13 cellular contexts compared by ENCODE assay signal in genomic region chr3:100106531-100107155, GRCh38. TPM values are rescaled to one million over a fixed set of nuclear protein-coding genes. Genes with fewer than 3 reads are reported as not detected.
DNase-seq lines count a peak whose midpoint lies in the region; ATAC-seq, FAIRE-seq and TF ChIP-seq lines count a peak whose summit lies in the region.
"Had no signal": no experiment of that assay in that cellular context is flagged by ENCODE, and none has a peak within 500 bp of the region (broad histone marks: within the 10 kb centered on the region; RNA-seq: fewer than 3 reads in every experiment).

No MANE protein-coding gene starts in this region.

- H3K27ac ChIP-seq in A549 (peak overlapping the region in 1 of 2 experiments; percentile 56; a peak in 1 of 6 replicates), WERI-Rb-1 (no peak overlapping the region)

- H3K27me3 ChIP-seq in WERI-Rb-1 (ENCODE audit: insufficient read depth, low read depth, severe bottlenecking), result no peaks in the 10 kb centered on the region

- no peak overlapping the region for H3K4me3 ChIP-seq in A549
- no peak overlapping the region for H3K4me3 ChIP-seq in WERI-Rb-1 (ENCODE audit: low read depth, low read length)

- H3K27me3 Mint-ChIP-seq in activated T-helper 17 cell treated with anti-CD3 and anti-CD28 coated beads, Interleukin-2, amount 50 U/mL, for 72 hours, result no peaks in the 10 kb centered on the region
- H3K27me3 Mint-ChIP-seq: activated CD4-positive, alpha-beta T cell treated with anti-CD3 and anti-CD28 coated beads, Interleukin-2, amount 10 ng/mL, durations not matched to agents 24 days and 14 days; naive B cell had no signal

- no peak for TF ChIP-seq EP300 in A549 (IDR thresholded peaks at IDR 0.05)

- no peak overlapping the region for H3K27ac Mint-ChIP-seq in activated T-helper 17 cell treated with anti-CD3 and anti-CD28 coated beads, Interleukin-2, amount 50 U/mL, for 72 hours

- H3K4me1 ChIP-seq in A549, result peaks cover 27% of the 10 kb centered on the region

- DNase-seq in A549 (ENCODE audit: low read depth in 1 of 2, low spot score in 1 of 2), result no peak
- no peak for DNase-seq in GM12892 (ENCODE audit: insufficient read length)
- peak; percentile 76 for DNase-seq in iris pigment epithelial cell (ENCODE audit: low read depth)
- no peak for DNase-seq in NCI-H187 (lab: John Stamatoyannopoulos, UW)
- DNase-seq in T1000 (lab: John Stamatoyannopoulos, UW), result no peak
- DNase-seq in WERI-Rb-1, result no peak
- DNase-seq: activated CD4-positive, alpha-beta T cell treated with anti-CD3 and anti-CD28 coated beads, Interleukin-2, amount 10 ng/mL, durations not matched to agents 24 days and 14 days; naive B cell; NCI-H1930 had no signal

- peaks cover 9% of the 10 kb centered on the region for H3K4me1 Mint-ChIP-seq in activated T-helper 17 cell treated with anti-CD3 and anti-CD28 coated beads, Interleukin-2, amount 50 U/mL, for 72 hours

- no peak for TF ChIP-seq RAD21 in A549 (conservative IDR thresholded peaks at IDR 0.05 in 1 of 2, IDR thresholded peaks at IDR 0.05 in 1 of 2)

- no peak for ATAC-seq in A549
- ATAC-seq in activated T-helper 17 cell treated with anti-CD3 and anti-CD28 coated beads, Interleukin-2, amount 50 U/mL, for 72 hours (replicated peaks), result peak; percentile 35
- ATAC-seq in HG03045 (IDR thresholded peaks at IDR 0.05; ENCODE audit: unreplicated experiment), result no peak

- FAIRE-seq in A549 (lab: Jason Lieb, UNC) (no peak), GM12892 (lab: Jason Lieb, UNC) (peak; percentile 64)
- FAIRE-seq: endothelial cell of umbilical vein had no signal

- H3K4me2 ChIP-seq in A549, result peak overlapping the region; percentile 34

- no peak for TF ChIP-seq POLR2A in A549 (IDR thresholded peaks at IDR 0.05; ENCODE audit: low read length)
- no peak for TF ChIP-seq POLR2A in GM12892 (IDR thresholded peaks at IDR 0.05; ENCODE audit: low read depth, low read length)

- no peaks in the 10 kb centered on the region for H3K36me3 ChIP-seq in WERI-Rb-1

- H3K4me3 Mint-ChIP-seq in activated T-helper 17 cell treated with anti-CD3 and anti-CD28 coated beads, Interleukin-2, amount 50 U/mL, for 72 hours, result no peak overlapping the region
- H3K4me3 Mint-ChIP-seq: activated CD4-positive, alpha-beta T cell treated with anti-CD3 and anti-CD28 coated beads, Interleukin-2, amount 10 ng/mL, durations not matched to agents 24 days and 14 days had no signal

- no peaks in the 10 kb centered on the region for H3K9me3 Mint-ChIP-seq in activated T-helper 17 cell treated with anti-CD3 and anti-CD28 coated beads, Interleukin-2, amount 50 U/mL, for 72 hours
- H3K9me3 Mint-ChIP-seq: naive B cell had no signal

- POLR2A ChIA-PET in A549 (lab: Yijun Ruan, JAX), result no interaction called here

- no peak for TF ChIP-seq CTCF in A549 (IDR thresholded peaks at IDR 0.05)
- TF ChIP-seq CTCF in WERI-Rb-1 (IDR thresholded peaks at IDR 0.05; ENCODE audit: low read depth, low read length), result no peak

- H3K9me3 ChIP-seq in A549 (no peaks in the 10 kb centered on the region), WERI-Rb-1 (ENCODE audit: severe bottlenecking) (no peaks in the 10 kb centered on the region)

- H3K36me3 Mint-ChIP-seq in activated T-helper 17 cell treated with anti-CD3 and anti-CD28 coated beads, Interleukin-2, amount 50 U/mL, for 72 hours (ENCODE audit: low read depth), result no peaks in the 10 kb centered on the region
- H3K36me3 Mint-ChIP-seq: naive B cell had no signal

- CTCF ChIA-PET in A549 (lab: Yijun Ruan, JAX), result interaction anchor here (0.5 kb wide), 2 partner anchors 275 to 356 kb away, joined by 3 read pairs; no protein-coding TSS in a partner anchor

TF ChIP-seq in A549, 52 proteins besides CTCF, POLR2A, EP300 and RAD21:
- TF ChIP-seq MAFK (IDR thresholded peaks at IDR 0.05; ENCODE audit: partially characterized antibody) (no peak), MYC (IDR thresholded peaks at IDR 0.05; ENCODE audit: borderline replicate concordance, low read length) (no peak), MAX (IDR thresholded peaks at IDR 0.05) (no peak), ZFP36 (IDR thresholded peaks at IDR 0.05; ENCODE audit: borderline replicate concordance, partially characterized antibody) (no peak), TP53 (CRISPR knock-in tag; IDR thresholded peaks at IDR 0.05) (no peak), KDM5A (IDR thresholded peaks at IDR 0.05) (no peak), RCOR1 (IDR thresholded peaks at IDR 0.05; ENCODE audit: low read depth, low read length) (no peak), SMC3 (IDR thresholded peaks at IDR 0.05) (no peak), ZC3H11A (IDR thresholded peaks at IDR 0.05) (no peak)

RNA-seq across cellular contexts. Expression of gene FILIP1L, which starts 7.7 kb away (rescaled TPM):
- polyA plus RNA-seq in A549 (2011; rRNA removed), result 0.29 and 0.45 TPM in 2 replicates
- polyA plus RNA-seq in A549 (2012; cell fraction: cytosol; rRNA removed), result 0.07 and 0.26 TPM in 2 replicates
- 0.06 and 0.12 TPM in 2 replicates for polyA plus RNA-seq in A549 (2012; cell fraction: nucleus; rRNA removed)
- 0.19 to 0.45 TPM (median 0.22 TPM) in 3 replicates for polyA plus RNA-seq in A549 (2017; fragmentation: RNase III; extraction: RNeasy Plus Mini Kit Qiagen cat#74134 plus additional on column Dnase treatment)
- polyA minus RNA-seq in A549 (2011; rRNA and poly(A)+ RNA removed), result 0.21 and 1.8 TPM in 2 replicates
- polyA plus RNA-seq in GM12892 (2012; ENCODE audit: missing spikeins), result 2.6 TPM
- total RNA-seq in activated T-helper 17 cell treated with anti-CD3 and anti-CD28 coated beads, Interleukin-2, amount 50 U/mL, for 72 hours, result under 1 TPM; 0.35 to 0.50 TPM
- total RNA-seq: HT1080 had no signal
